In genomic region chr1:221761354-221762002, GRCh38 we compare ENCODE assay signal across 11 cellular contexts. TPM values are rescaled to one million over a fixed set of nuclear protein-coding genes. Genes with fewer than 3 reads are reported as not detected.
DNase-seq lines count a peak whose midpoint lies in the region; ATAC-seq and TF ChIP-seq lines count a peak whose summit lies in the region.
"Had no signal": no experiment of that assay in that cellular context is flagged by ENCODE, and none has a peak within 500 bp of the region (broad histone marks: within the 10 kb centered on the region; RNA-seq: fewer than 3 reads in every experiment).

No MANE protein-coding gene starts in this region.

- POLR2A ChIA-PET in activated CD4-positive, alpha-beta T cell treated with anti-CD3 and anti-CD28 coated beads, Interleukin-2, amount 10 ng/mL, durations not matched to agents 7 days and 5 days (lab: Charles Lee), result no interaction called here

- no peak overlapping the region for H3K27ac ChIP-seq in sigmoid colon

- in situ Hi-C loops in GM13976 (cut with MboI; ENCODE audit: low sequenced_read_pairs, unreplicated experiment), result loop anchor here (25.0 kb wide), 1 partner anchor 701 kb away; no protein-coding TSS in a partner anchor

- H3K27me3 ChIP-seq in sigmoid colon, result no peaks in the 10 kb centered on the region

- no peaks in the 10 kb centered on the region for H3K9me3 ChIP-seq in sigmoid colon

- H3K9me3 Mint-ChIP-seq in activated CD4-positive, alpha-beta T cell treated with anti-CD3 and anti-CD28 coated beads, Interleukin-2, amount 10 ng/mL, durations not matched to agents 7 days and 5 days, result peaks cover 8% of the 10 kb centered on the region

- no peaks in the 10 kb centered on the region for H3K4me1 ChIP-seq in sigmoid colon

- H3K4me1 Mint-ChIP-seq in activated CD4-positive, alpha-beta T cell treated with anti-CD3 and anti-CD28 coated beads, Interleukin-2, amount 10 ng/mL, durations not matched to agents 7 days and 5 days, result peaks cover 32% of the 10 kb centered on the region

- intact Hi-C loops in sigmoid colon (cut with DNase I), result no loop called here

- H3K27ac Mint-ChIP-seq in activated CD4-positive, alpha-beta T cell treated with anti-CD3 and anti-CD28 coated beads, Interleukin-2, amount 10 ng/mL, durations not matched to agents 7 days and 5 days, result no peak overlapping the region

- CTCF ChIA-PET in activated CD4-positive, alpha-beta T cell treated with anti-CD3 and anti-CD28 coated beads, Interleukin-2, amount 10 ng/mL, durations not matched to agents 7 days and 5 days (lab: Charles Lee), result interaction anchor here (1.1 to 1.3 kb wide), 2 partner anchors 14 to 18 kb away, joined by 3 to 4 read pairs; no protein-coding TSS in a partner anchor

- no peaks in the 10 kb centered on the region for H3K36me3 ChIP-seq in sigmoid colon

- ATAC-seq in GM19395 (IDR thresholded peaks at IDR 0.05; ENCODE audit: unreplicated experiment) (peak; percentile 77), HG02840 (IDR thresholded peaks at IDR 0.05; ENCODE audit: low FRiP score, unreplicated experiment) (peak; percentile 57), HG03571 (IDR thresholded peaks at IDR 0.05; ENCODE audit: unreplicated experiment) (peak; percentile 62)

- H3K4me3 ChIP-seq in sigmoid colon, result no peak overlapping the region

- no peak for TF ChIP-seq EP300 in sigmoid colon (IDR thresholded peaks at IDR 0.05)

- no peaks in the 10 kb centered on the region for H3K27me3 Mint-ChIP-seq in activated CD4-positive, alpha-beta T cell treated with anti-CD3 and anti-CD28 coated beads, Interleukin-2, amount 10 ng/mL, durations not matched to agents 7 days and 5 days

- TF ChIP-seq CTCF in GM13976 (IDR thresholded peaks at IDR 0.05; ENCODE audit: borderline replicate concordance, control extremely low read depth, extremely low read depth, insufficient read depth, missing control alignments) (no peak), sigmoid colon (IDR thresholded peaks at IDR 0.05) (no peak)

- H3K36me3 Mint-ChIP-seq in activated CD4-positive, alpha-beta T cell treated with anti-CD3 and anti-CD28 coated beads, Interleukin-2, amount 10 ng/mL, durations not matched to agents 7 days and 5 days (ENCODE audit: low read depth), result peaks cover 3% of the 10 kb centered on the region

- TF ChIP-seq POLR2A in sigmoid colon (IDR thresholded peaks at IDR 0.05), result no peak

- 77 to 81% methylated on average over 4 of the region's 4 CpGs for WGBS in sigmoid colon, 2 donors

- no peak overlapping the region for H3K4me3 Mint-ChIP-seq in activated CD4-positive, alpha-beta T cell treated with anti-CD3 and anti-CD28 coated beads, Interleukin-2, amount 10 ng/mL, durations not matched to agents 7 days and 5 days

- peak; percentile 37 for DNase-seq in GM13976 (ENCODE audit: low spot score)
- no peak for DNase-seq in MV-4-11 (lab: John Stamatoyannopoulos, UW)
- DNase-seq in activated CD4-positive, alpha-beta T cell treated with anti-CD3 and anti-CD28 coated beads, Interleukin-2, amount 10 ng/mL, durations not matched to agents 7 days and 5 days, result no peak
- no peak for DNase-seq in sigmoid colon
- DNase-seq in dermis blood vessel endothelial cell, result no peak
- DNase-seq: activated T-cell treated with anti-CD3 and anti-CD28 coated beads, Interleukin-2, amount 50 U/mL, for 1 hour; central memory CD4-positive, alpha-beta T cell; NCI-H748 treated with DMSO at 0.1 percent for 48 hours had no signal

RNA-seq across cellular contexts. Expression of gene DUSP10, which starts 19.6 kb away (rescaled TPM):
- 10 to 100 TPM; 11.3 to 12.3 TPM for total RNA-seq in activated CD4-positive, alpha-beta T cell treated with anti-CD3 and anti-CD28 coated beads, Interleukin-2, amount 10 ng/mL, durations not matched to agents 7 days and 5 days
- 10 to 100 TPM; 11.4 to 19.9 (median 15.7) TPM for total RNA-seq in sigmoid colon
- 1 to 10 TPM; 2.5 to 4.1 (median 3.6) TPM for polyA plus RNA-seq in sigmoid colon
- total RNA-seq in dermis blood vessel endothelial cell, result 4.2 and 5.8 TPM in 2 replicates
